In the genomic region with DNA sequence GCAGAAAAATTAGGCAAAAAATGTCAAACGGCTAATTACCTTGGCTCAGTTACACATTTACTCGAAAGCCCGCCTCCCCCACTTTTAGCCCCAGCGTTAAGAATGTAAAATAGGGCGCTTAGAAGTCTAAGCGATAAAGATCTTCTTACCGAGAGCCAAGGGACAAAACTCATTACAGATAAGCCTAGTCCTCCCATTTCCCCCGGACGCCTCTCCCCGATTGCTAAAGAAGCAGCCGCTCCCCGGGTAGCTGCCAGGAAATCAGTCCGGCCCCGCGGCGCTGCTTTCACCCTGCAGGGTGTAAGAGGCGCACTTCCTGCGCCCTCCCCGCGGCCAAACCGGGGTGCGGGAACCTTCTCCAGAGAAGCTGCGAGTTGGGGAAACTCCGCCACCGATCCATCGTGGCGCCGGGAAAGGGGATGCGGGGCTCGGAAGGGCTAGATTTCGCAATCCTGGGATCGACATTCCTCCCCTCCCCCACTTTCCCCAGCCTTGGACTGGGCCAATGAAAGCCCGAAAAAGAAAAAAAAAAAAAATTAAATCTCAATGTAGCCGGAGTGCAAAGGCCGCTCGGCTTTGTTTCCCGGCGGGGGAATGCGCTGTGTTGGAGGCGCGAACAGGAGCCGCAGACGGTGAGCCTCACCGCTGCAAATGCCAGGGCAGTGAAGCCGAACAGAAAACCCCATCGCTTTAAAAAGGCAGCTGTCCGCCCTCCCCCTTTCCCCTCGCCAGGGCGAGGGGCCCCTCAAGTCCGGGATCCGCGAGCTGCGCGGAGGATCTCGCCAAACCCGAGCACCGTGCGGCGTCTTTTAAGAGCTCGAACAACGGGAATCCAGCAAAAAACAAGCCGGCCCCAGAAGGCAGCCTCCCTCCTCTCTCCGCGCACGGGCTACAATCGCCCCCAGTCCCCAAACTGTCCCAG, we compare ENCODE assay signal across 1 cellular context.
TF ChIP-seq lines count a peak whose summit lies in the region.

No MANE protein-coding gene starts in this region.

TF ChIP-seq in HepG2, 621 proteins besides CTCF, POLR2A, EP300 and RAD21 (continued from another document and continues in another):
- TF ChIP-seq, protein P1, sequence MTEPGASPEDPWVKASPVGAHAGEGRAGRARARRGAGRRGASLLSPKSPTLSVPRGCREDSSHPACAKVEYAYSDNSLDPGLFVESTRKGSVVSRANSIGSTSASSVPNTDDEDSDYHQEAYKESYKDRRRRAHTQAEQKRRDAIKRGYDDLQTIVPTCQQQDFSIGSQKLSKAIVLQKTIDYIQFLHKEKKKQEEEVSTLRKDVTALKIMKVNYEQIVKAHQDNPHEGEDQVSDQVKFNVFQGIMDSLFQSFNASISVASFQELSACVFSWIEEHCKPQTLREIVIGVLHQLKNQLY (CRISPR knock-in tag; IDR thresholded peaks at IDR 0.05) = no peak
- no peak for TF ChIP-seq U2AF2 (IDR thresholded peaks at IDR 0.05; ENCODE audit: low read depth, low read length)
- no peak for TF ChIP-seq ZNF567 (CRISPR knock-in tag; IDR thresholded peaks at IDR 0.05; ENCODE audit: borderline replicate concordance)
- TF ChIP-seq, protein P2, sequence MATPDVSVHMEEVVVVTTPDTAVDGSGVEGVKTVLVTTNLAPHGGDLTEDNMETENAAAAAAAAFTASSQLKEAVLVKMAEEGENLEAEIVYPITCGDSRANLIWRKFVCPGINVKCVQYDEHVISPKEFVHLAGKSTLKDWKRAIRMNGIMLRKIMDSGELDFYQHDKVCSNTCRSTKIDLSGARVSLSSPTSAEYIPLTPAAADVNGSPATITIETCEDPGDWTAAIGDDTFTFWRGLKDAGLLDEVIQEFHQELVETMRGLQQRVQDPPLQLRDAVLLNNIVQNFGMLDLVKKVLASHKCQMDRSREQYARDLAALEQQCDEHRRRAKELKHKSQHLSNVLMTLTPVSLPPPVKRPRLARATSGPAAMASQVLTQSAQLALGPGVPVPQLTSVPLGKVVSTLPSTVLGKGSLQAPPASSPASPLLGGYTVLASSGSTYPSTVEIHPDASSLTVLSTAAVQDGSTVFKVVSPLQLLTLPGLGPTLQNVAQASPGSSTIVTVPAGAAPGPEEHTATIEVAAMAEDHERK (CRISPR knock-in tag; IDR thresholded peaks at IDR 0.05; ENCODE audit: low read depth) = no peak
- TF ChIP-seq ZNF720 (CRISPR knock-in tag; IDR thresholded peaks at IDR 0.05) = no peak
- TF ChIP-seq AKAP8 (CRISPR knock-in tag; IDR thresholded peaks at IDR 0.05) = no peak
- no peak for TF ChIP-seq NR1H2 (CRISPR knock-in tag; IDR thresholded peaks at IDR 0.05; ENCODE audit: borderline replicate concordance, low read depth)
- TF ChIP-seq CEBPB (IDR thresholded peaks at IDR 0.05; ENCODE audit: borderline replicate concordance, low read depth, low read length) = peak; percentile 96
- peak; percentile 11; the same call in 1 of the 2 replicates for TF ChIP-seq MIER2 (CRISPR knock-in tag; IDR thresholded peaks at IDR 0.05)
- TF ChIP-seq SUZ12 (IDR thresholded peaks at IDR 0.05; ENCODE audit: low read depth, low read length) = no peak
- TF ChIP-seq NFKBIZ (CRISPR knock-in tag; IDR thresholded peaks at IDR 0.05) = peak; percentile 22; the same call in 1 of the 2 replicates
- no peak for TF ChIP-seq XBP1 (CRISPR knock-in tag; IDR thresholded peaks at IDR 0.05)
- TF ChIP-seq ZNF230 (CRISPR knock-in tag; IDR thresholded peaks at IDR 0.05) = 0 out of 2 replicates have a peak, but pooled peaks have one; percentile 34
- TF ChIP-seq, protein P3, sequence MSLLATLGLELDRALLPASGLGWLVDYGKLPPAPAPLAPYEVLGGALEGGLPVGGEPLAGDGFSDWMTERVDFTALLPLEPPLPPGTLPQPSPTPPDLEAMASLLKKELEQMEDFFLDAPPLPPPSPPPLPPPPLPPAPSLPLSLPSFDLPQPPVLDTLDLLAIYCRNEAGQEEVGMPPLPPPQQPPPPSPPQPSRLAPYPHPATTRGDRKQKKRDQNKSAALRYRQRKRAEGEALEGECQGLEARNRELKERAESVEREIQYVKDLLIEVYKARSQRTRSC (CRISPR knock-in tag; IDR thresholded peaks at IDR 0.05; ENCODE audit: low read depth) = no peak
- TF ChIP-seq ZNF562 (CRISPR knock-in tag; IDR thresholded peaks at IDR 0.05; ENCODE audit: borderline replicate concordance) = no peak
- peak; percentile 32; the same call in 1 of the 2 replicates for TF ChIP-seq YEATS2 (CRISPR knock-in tag; IDR thresholded peaks at IDR 0.05; ENCODE audit: borderline replicate concordance)
- no peak for TF ChIP-seq NFATC3 (CRISPR knock-in tag; IDR thresholded peaks at IDR 0.05)
- 0 out of 2 replicates have a peak, but pooled peaks have one; percentile 17 for TF ChIP-seq ZNF749 (CRISPR knock-in tag; IDR thresholded peaks at IDR 0.05; ENCODE audit: borderline replicate concordance)
- TF ChIP-seq U2AF1 (optimal IDR thresholded peaks at IDR 0.05; ENCODE audit: low read depth, low read length) = no peak
- TF ChIP-seq, protein P4, sequence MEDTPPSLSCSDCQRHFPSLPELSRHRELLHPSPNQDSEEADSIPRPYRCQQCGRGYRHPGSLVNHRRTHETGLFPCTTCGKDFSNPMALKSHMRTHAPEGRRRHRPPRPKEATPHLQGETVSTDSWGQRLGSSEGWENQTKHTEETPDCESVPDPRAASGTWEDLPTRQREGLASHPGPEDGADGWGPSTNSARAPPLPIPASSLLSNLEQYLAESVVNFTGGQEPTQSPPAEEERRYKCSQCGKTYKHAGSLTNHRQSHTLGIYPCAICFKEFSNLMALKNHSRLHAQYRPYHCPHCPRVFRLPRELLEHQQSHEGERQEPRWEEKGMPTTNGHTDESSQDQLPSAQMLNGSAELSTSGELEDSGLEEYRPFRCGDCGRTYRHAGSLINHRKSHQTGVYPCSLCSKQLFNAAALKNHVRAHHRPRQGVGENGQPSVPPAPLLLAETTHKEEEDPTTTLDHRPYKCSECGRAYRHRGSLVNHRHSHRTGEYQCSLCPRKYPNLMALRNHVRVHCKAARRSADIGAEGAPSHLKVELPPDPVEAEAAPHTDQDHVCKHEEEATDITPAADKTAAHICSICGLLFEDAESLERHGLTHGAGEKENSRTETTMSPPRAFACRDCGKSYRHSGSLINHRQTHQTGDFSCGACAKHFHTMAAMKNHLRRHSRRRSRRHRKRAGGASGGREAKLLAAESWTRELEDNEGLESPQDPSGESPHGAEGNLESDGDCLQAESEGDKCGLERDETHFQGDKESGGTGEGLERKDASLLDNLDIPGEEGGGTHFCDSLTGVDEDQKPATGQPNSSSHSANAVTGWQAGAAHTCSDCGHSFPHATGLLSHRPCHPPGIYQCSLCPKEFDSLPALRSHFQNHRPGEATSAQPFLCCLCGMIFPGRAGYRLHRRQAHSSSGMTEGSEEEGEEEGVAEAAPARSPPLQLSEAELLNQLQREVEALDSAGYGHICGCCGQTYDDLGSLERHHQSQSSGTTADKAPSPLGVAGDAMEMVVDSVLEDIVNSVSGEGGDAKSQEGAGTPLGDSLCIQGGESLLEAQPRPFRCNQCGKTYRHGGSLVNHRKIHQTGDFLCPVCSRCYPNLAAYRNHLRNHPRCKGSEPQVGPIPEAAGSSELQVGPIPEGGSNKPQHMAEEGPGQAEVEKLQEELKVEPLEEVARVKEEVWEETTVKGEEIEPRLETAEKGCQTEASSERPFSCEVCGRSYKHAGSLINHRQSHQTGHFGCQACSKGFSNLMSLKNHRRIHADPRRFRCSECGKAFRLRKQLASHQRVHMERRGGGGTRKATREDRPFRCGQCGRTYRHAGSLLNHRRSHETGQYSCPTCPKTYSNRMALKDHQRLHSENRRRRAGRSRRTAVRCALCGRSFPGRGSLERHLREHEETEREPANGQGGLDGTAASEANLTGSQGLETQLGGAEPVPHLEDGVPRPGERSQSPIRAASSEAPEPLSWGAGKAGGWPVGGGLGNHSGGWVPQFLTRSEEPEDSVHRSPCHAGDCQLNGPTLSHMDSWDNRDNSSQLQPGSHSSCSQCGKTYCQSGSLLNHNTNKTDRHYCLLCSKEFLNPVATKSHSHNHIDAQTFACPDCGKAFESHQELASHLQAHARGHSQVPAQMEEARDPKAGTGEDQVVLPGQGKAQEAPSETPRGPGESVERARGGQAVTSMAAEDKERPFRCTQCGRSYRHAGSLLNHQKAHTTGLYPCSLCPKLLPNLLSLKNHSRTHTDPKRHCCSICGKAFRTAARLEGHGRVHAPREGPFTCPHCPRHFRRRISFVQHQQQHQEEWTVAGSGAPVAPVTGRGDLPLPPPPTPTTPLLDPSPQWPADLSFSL (CRISPR knock-in tag; IDR thresholded peaks at IDR 0.05) = no peak
- no peak for TF ChIP-seq ZSCAN21 (CRISPR knock-in tag; IDR thresholded peaks at IDR 0.05; ENCODE audit: borderline replicate concordance)
- TF ChIP-seq NRL (CRISPR knock-in tag; IDR thresholded peaks at IDR 0.05; ENCODE audit: borderline replicate concordance) = peak; percentile 2; the same call in 1 of the 2 replicates
- TF ChIP-seq ZNF850 (CRISPR knock-in tag; conservative IDR thresholded peaks at IDR 0.05) = no peak
- no peak; the same call in 1 of the 2 replicates for TF ChIP-seq ARHGAP35 (CRISPR knock-in tag; IDR thresholded peaks at IDR 0.05; ENCODE audit: borderline replicate concordance)
- TF ChIP-seq ZNF33A (CRISPR knock-in tag; IDR thresholded peaks at IDR 0.05; ENCODE audit: borderline replicate concordance) = no peak
- no peak; the same call in 1 of the 2 replicates for TF ChIP-seq SOX13 (IDR thresholded peaks at IDR 0.05)
- TF ChIP-seq SOX13 (CRISPR knock-in tag; conservative IDR thresholded peaks at IDR 0.05 in 1 of 2, IDR thresholded peaks at IDR 0.05 in 1 of 2) = peak in 1 of 2 experiments; percentile 51; a peak in 1 of 4 replicates
- TF ChIP-seq, protein P5, sequence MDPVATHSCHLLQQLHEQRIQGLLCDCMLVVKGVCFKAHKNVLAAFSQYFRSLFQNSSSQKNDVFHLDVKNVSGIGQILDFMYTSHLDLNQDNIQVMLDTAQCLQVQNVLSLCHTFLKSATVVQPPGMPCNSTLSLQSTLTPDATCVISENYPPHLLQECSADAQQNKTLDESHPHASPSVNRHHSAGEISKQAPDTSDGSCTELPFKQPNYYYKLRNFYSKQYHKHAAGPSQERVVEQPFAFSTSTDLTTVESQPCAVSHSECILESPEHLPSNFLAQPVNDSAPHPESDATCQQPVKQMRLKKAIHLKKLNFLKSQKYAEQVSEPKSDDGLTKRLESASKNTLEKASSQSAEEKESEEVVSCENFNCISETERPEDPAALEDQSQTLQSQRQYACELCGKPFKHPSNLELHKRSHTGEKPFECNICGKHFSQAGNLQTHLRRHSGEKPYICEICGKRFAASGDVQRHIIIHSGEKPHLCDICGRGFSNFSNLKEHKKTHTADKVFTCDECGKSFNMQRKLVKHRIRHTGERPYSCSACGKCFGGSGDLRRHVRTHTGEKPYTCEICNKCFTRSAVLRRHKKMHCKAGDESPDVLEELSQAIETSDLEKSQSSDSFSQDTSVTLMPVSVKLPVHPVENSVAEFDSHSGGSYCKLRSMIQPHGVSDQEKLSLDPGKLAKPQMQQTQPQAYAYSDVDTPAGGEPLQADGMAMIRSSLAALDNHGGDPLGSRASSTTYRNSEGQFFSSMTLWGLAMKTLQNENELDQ (CRISPR knock-in tag; IDR thresholded peaks at IDR 0.05; ENCODE audit: borderline replicate concordance) = no peak
- no peak for TF ChIP-seq PCBP2 (optimal IDR thresholded peaks at IDR 0.05; ENCODE audit: low read depth, low read length, poor library complexity, severe bottlenecking)
- TF ChIP-seq ADNP (CRISPR knock-in tag; IDR thresholded peaks at IDR 0.05) = 0 out of 2 replicates have a peak, but pooled peaks have one; percentile 13
- TF ChIP-seq, protein P6, sequence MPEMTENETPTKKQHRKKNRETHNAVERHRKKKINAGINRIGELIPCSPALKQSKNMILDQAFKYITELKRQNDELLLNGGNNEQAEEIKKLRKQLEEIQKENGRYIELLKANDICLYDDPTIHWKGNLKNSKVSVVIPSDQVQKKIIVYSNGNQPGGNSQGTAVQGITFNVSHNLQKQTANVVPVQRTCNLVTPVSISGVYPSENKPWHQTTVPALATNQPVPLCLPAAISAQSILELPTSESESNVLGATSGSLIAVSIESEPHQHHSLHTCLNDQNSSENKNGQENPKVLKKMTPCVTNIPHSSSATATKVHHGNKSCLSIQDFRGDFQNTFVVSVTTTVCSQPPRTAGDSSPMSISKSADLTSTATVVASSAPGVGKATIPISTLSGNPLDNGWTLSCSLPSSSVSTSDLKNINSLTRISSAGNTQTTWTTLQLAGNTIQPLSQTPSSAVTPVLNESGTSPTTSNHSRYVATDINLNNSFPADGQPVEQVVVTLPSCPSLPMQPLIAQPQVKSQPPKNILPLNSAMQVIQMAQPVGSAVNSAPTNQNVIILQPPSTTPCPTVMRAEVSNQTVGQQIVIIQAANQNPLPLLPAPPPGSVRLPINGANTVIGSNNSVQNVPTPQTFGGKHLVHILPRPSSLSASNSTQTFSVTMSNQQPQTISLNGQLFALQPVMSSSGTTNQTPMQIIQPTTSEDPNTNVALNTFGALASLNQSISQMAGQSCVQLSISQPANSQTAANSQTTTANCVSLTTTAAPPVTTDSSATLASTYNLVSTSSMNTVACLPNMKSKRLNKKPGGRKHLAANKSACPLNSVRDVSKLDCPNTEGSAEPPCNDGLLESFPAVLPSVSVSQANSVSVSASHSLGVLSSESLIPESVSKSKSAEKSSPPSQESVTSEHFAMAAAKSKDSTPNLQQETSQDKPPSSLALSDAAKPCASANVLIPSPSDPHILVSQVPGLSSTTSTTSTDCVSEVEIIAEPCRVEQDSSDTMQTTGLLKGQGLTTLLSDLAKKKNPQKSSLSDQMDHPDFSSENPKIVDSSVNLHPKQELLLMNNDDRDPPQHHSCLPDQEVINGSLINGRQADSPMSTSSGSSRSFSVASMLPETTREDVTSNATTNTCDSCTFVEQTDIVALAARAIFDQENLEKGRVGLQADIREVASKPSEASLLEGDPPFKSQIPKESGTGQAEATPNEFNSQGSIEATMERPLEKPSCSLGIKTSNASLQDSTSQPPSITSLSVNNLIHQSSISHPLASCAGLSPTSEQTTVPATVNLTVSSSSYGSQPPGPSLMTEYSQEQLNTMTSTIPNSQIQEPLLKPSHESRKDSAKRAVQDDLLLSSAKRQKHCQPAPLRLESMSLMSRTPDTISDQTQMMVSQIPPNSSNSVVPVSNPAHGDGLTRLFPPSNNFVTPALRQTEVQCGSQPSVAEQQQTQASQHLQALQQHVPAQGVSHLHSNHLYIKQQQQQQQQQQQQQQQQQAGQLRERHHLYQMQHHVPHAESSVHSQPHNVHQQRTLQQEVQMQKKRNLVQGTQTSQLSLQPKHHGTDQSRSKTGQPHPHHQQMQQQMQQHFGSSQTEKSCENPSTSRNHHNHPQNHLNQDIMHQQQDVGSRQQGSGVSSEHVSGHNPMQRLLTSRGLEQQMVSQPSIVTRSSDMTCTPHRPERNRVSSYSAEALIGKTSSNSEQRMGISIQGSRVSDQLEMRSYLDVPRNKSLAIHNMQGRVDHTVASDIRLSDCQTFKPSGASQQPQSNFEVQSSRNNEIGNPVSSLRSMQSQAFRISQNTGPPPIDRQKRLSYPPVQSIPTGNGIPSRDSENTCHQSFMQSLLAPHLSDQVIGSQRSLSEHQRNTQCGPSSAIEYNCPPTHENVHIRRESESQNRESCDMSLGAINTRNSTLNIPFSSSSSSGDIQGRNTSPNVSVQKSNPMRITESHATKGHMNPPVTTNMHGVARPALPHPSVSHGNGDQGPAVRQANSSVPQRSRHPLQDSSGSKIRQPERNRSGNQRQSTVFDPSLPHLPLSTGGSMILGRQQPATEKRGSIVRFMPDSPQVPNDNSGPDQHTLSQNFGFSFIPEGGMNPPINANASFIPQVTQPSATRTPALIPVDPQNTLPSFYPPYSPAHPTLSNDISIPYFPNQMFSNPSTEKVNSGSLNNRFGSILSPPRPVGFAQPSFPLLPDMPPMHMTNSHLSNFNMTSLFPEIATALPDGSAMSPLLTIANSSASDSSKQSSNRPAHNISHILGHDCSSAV (CRISPR knock-in tag; IDR thresholded peaks at IDR 0.05; ENCODE audit: borderline replicate concordance) = no peak
- TF ChIP-seq ZFX (CRISPR knock-in tag; IDR thresholded peaks at IDR 0.05; ENCODE audit: low read depth) = peak; percentile 31
- TF ChIP-seq AGO2 (optimal IDR thresholded peaks at IDR 0.05; ENCODE audit: low read depth, low read length) = peak; percentile 85
- no peak for TF ChIP-seq ELF1 (CRISPR knock-in tag; IDR thresholded peaks at IDR 0.05)
- TF ChIP-seq ZBTB20 (CRISPR knock-in tag; IDR thresholded peaks at IDR 0.05; ENCODE audit: borderline replicate concordance, low read depth) = no peak
